ENCODE assay signal across 12 cellular contexts in genomic region chr11:64008283-64008931, GRCh38. TPM values are rescaled to one million over a fixed set of nuclear protein-coding genes. Genes with fewer than 3 reads are reported as not detected.
A peak's percentile ranks its signal among the peaks of the same experiment; 100 is the strongest.
DNase-seq lines count a peak whose midpoint lies in the region; ATAC-seq and TF ChIP-seq lines count a peak whose summit lies in the region.
"Had no signal": no experiment of that assay in that cellular context is flagged by ENCODE, and none has a peak within 500 bp of the region (broad histone marks: within the 10 kb centered on the region; RNA-seq: fewer than 3 reads in every experiment).

No MANE protein-coding gene starts in this region.

- H3K36me3 Mint-ChIP-seq in stimulated activated effector memory CD8-positive, alpha-beta T cell treated with anti-CD3 and anti-CD28 coated beads, Interleukin-12 subunit alpha, Interleukin-12 subunit beta, amount 100 ng/mL, for 72 hours: peaks cover 7% of the 10 kb centered on the region

- H3K4me1 ChIP-seq in mucosa of descending colon (ENCODE audit: low read depth): peaks cover 5% of the 10 kb centered on the region

- TF ChIP-seq CTCF in WERI-Rb-1 (IDR thresholded peaks at IDR 0.05; ENCODE audit: low read depth, low read length) (no peak), mucosa of descending colon (IDR thresholded peaks at IDR 0.05) (no peak)

- ATAC-seq in stimulated activated effector memory CD8-positive, alpha-beta T cell treated with anti-CD3 and anti-CD28 coated beads, Interleukin-12 subunit alpha, Interleukin-12 subunit beta, amount 100 ng/mL, for 72 hours: no peak
- ATAC-seq in HG03432 (IDR thresholded peaks at IDR 0.05; ENCODE audit: unreplicated experiment): no peak
- no peak for ATAC-seq in mucosa of descending colon

- no peaks in the 10 kb centered on the region for H3K36me3 ChIP-seq in H7 (replicated peaks; ENCODE audit: control insufficient read depth, insufficient read depth, low read length)
- no peaks in the 10 kb centered on the region for H3K36me3 ChIP-seq in WERI-Rb-1
- no peaks in the 10 kb centered on the region for H3K36me3 ChIP-seq in mucosa of descending colon (ENCODE audit: low read depth)
- H3K36me3 ChIP-seq: esophagus squamous epithelium had no signal

- H3K4me3 ChIP-seq in H7 (ENCODE audit: insufficient read depth, low read depth, low read length) (no peak overlapping the region; the same call in 1 of the 2 replicates), WERI-Rb-1 (ENCODE audit: low read depth, low read length) (no peak overlapping the region), iPS-18c (ENCODE audit: insufficient read depth, low read depth, low read length) (peak overlapping the region; percentile 29; the same call in 1 of the 2 replicates), mucosa of descending colon (no peak overlapping the region)
- H3K4me3 ChIP-seq: SJSA1 had no signal

- DNase-seq in H7: peak; percentile 59
- no peak for DNase-seq in WERI-Rb-1
- no peak for DNase-seq in stimulated activated effector memory CD8-positive, alpha-beta T cell treated with anti-CD3 and anti-CD28 coated beads, Interleukin-12 subunit alpha, Interleukin-12 subunit beta, amount 100 ng/mL, for 72 hours (ENCODE audit: low spot score in 2 of 2)
- no peak for DNase-seq in mucosa of descending colon
- no peak for DNase-seq in NCI-H2107 treated with DMSO at 0.1 percent for 48 hours (lab: John Stamatoyannopoulos, UW; ENCODE audit: unreplicated experiment)
- DNase-seq in KBM-7: no peak
- DNase-seq: DMS 273 treated with DMSO at 0.1 percent for 48 hours; esophagus squamous epithelium; stimulated activated CD4-positive, alpha-beta T cell treated with anti-CD3 and anti-CD28 coated beads, Interleukin-4, amount 100 ng/mL, for 24 hours had no signal

- H3K27ac Mint-ChIP-seq in stimulated activated effector memory CD8-positive, alpha-beta T cell treated with anti-CD3 and anti-CD28 coated beads, Interleukin-12 subunit alpha, Interleukin-12 subunit beta, amount 100 ng/mL, for 72 hours: peak overlapping the region; percentile 90

- in situ Hi-C loops in KBM-7 (cut with MboI; ENCODE audit: low pct_unique_long_range_greater_than_20kb, low sequenced_read_pairs): no loop called here

- H3K9me3 ChIP-seq in WERI-Rb-1 (ENCODE audit: severe bottlenecking) (no peaks in the 10 kb centered on the region), iPS-18c (ENCODE audit: control insufficient read depth, insufficient read depth, low read length) (peaks cover 2% of the 10 kb centered on the region), mucosa of descending colon (no peaks in the 10 kb centered on the region)
- H3K9me3 ChIP-seq: SJSA1 had no signal

- intact Hi-C loops in mucosa of descending colon (cut with DNase I, micrococcal nuclease): loop anchor here in 1 of 2 donors (10.0 kb wide), 1 partner anchor 136 kb away; no protein-coding TSS in a partner anchor

- H3K9me3 Mint-ChIP-seq in stimulated activated effector memory CD8-positive, alpha-beta T cell treated with anti-CD3 and anti-CD28 coated beads, Interleukin-12 subunit alpha, Interleukin-12 subunit beta, amount 100 ng/mL, for 72 hours: peaks cover 6% of the 10 kb centered on the region

- H3K27me3 ChIP-seq in H7 (ENCODE audit: control insufficient read depth, insufficient read depth, low read length) (peaks cover 30% of the 10 kb centered on the region), WERI-Rb-1 (ENCODE audit: insufficient read depth, low read depth, severe bottlenecking) (no peaks in the 10 kb centered on the region)
- H3K27me3 ChIP-seq: SJSA1 had no signal

- peaks cover 17% of the 10 kb centered on the region for H3K4me1 Mint-ChIP-seq in stimulated activated effector memory CD8-positive, alpha-beta T cell treated with anti-CD3 and anti-CD28 coated beads, Interleukin-12 subunit alpha, Interleukin-12 subunit beta, amount 100 ng/mL, for 72 hours

- peak overlapping the region; percentile 52 for H3K27ac ChIP-seq in WERI-Rb-1
- H3K27ac ChIP-seq: SJSA1 had no signal

- H3K4me3 Mint-ChIP-seq in stimulated activated effector memory CD8-positive, alpha-beta T cell treated with anti-CD3 and anti-CD28 coated beads, Interleukin-12 subunit alpha, Interleukin-12 subunit beta, amount 100 ng/mL, for 72 hours: peak overlapping the region; percentile 79

RNA-seq across cellular contexts. Expression of gene OTUB1, which starts 22.2 kb away (rescaled TPM):
- 76.6 and 77.4 TPM in 2 replicates for total RNA-seq in H7 (2014; rRNA removed; shearing (Covaris generic))
- total RNA-seq in mucosa of descending colon: 10 to 100 TPM; 60.1 to 70.3 (median 64.1) TPM

RNA-seq across cellular contexts. Expression of gene FLRT1, which starts 27.3 kb away (rescaled TPM):
- 0.94 and 1.7 TPM in 2 replicates for total RNA-seq in H7 (2014; rRNA removed; shearing (Covaris generic))
- 1 to 10 TPM in 1 of 3 donors, under 1 TPM in 2; 0.31 to 8.9 (median 0.38) TPM for total RNA-seq in mucosa of descending colon

RNA-seq across cellular contexts. Expression of gene COX8A, which starts 34.0 kb away (rescaled TPM):
- total RNA-seq in H7 (2014; rRNA removed; shearing (Covaris generic)): 836 and 1,175 TPM in 2 replicates
- 100 to 1,000 TPM; 412 to 707 (median 630) TPM for total RNA-seq in mucosa of descending colon
